Comparison of ENCODE assay signal across 30 cellular contexts in genomic region chr11:88689548-88690240, GRCh38.
DNase-seq lines count a peak whose midpoint lies in the region; ATAC-seq and TF ChIP-seq lines count a peak whose summit lies in the region.
"Had no signal": no experiment of that assay in that cellular context is flagged by ENCODE, and none has a peak within 500 bp of the region (broad histone marks: within the 10 kb centered on the region; RNA-seq: fewer than 3 reads in every experiment).

No MANE protein-coding gene starts in this region.

- DNase-seq in stimulated activated CD4-positive, alpha-beta T cell treated with anti-CD3 and anti-CD28 coated beads, Interleukin-2, amount 100 ng/mL, for 4 hours (ENCODE audit: low read depth) = peak; percentile 5
- no peak for DNase-seq in stimulated activated CD4-positive, alpha-beta T cell treated with anti-CD3 and anti-CD28 coated beads, Interleukin-2, amount 100 ng/mL, for 48 hours
- DNase-seq in left lobe of liver (ENCODE audit: low spot score) (no peak), transverse colon (peak; percentile 72), HuH-7 (ENCODE audit: low spot score) (no peak)
- DNase-seq: activated CD4-positive, alpha-beta T cell treated with anti-CD3 and anti-CD28 coated beads, Interleukin-2, amount 10 ng/mL, durations not matched to agents 24 days and 14 days; activated effector memory CD4-positive, alpha-beta T cell treated with anti-CD3 and anti-CD28 coated beads, Interleukin-2, amount 50 U/mL, for 16 hours; activated naive CD8-positive, alpha-beta T cell treated with anti-CD3 and anti-CD28 coated beads, Interleukin-2, amount 10 ng/mL, durations not matched to agents 7 days and 5 days; AML-193; CD8-positive, alpha-beta memory T cell; cortex of kidney; DMS 273 treated with DMSO at 0.1 percent for 48 hours; effector memory CD8-positive, alpha-beta T cell; foreskin fibroblast; H7; kidney glomerular epithelial cell; NCI-H1417; NCI-H2029; NCI-H524 treated with DMSO at 0.1 percent for 48 hours; SHP77 treated with DMSO at 0.1 percent for 48 hours had no signal

- no peak overlapping the region for H3K4me3 ChIP-seq in transverse colon
- H3K4me3 ChIP-seq: ascending aorta, lung, neural progenitor cell, smooth muscle cell, thyroid gland, vagina had no signal

- TF ChIP-seq CTCF in VCaP (conservative IDR thresholded peaks at IDR 0.05) (no peak), transverse colon (IDR thresholded peaks at IDR 0.05) (no peak)

- no peak for TF ChIP-seq EP300 in transverse colon (IDR thresholded peaks at IDR 0.05; ENCODE audit: low read depth)

- peak; percentile 49 for ATAC-seq in left lobe of liver
- no peak for ATAC-seq in activated T-helper 17 cell treated with anti-CD3 and anti-CD28 coated beads, Interleukin-2, amount 50 U/mL, for 72 hours (replicated peaks)
- ATAC-seq in HG03108 (IDR thresholded peaks at IDR 0.05; ENCODE audit: unreplicated experiment) = no peak
- ATAC-seq: effector memory CD8-positive, alpha-beta T cell had no signal

- in situ Hi-C loops in transverse colon (cut with MboI; ENCODE audit: low pct_ligation_motif_present in 1 of 4, low pct_unique_long_range_greater_than_20kb in 1 of 4, low sequenced_read_pairs in 3 of 4) = no loop called here

- no peaks in the 10 kb centered on the region for H3K9me3 ChIP-seq in transverse colon
- H3K9me3 ChIP-seq: ascending aorta, thyroid gland, vagina had no signal

- 53 to 60% methylated on average over 4 to 6 of the region's 6 CpGs for WGBS in transverse colon (ENCODE audit: low coverage in 1 of 2), 2 donors

- H3K27me3 Mint-ChIP-seq in activated T-helper 17 cell treated with anti-CD3 and anti-CD28 coated beads, Interleukin-2, amount 50 U/mL, for 72 hours = peaks cover 7% of the 10 kb centered on the region
- H3K27me3 Mint-ChIP-seq: activated CD4-positive, alpha-beta T cell treated with anti-CD3 and anti-CD28 coated beads, Interleukin-2, amount 10 ng/mL, durations not matched to agents 24 days and 14 days; activated naive CD8-positive, alpha-beta T cell treated with anti-CD3 and anti-CD28 coated beads, Interleukin-2, amount 10 ng/mL, durations not matched to agents 7 days and 5 days; effector memory CD8-positive, alpha-beta T cell had no signal

- no peak for TF ChIP-seq POLR2A in transverse colon (IDR thresholded peaks at IDR 0.05)

- H3K9me3 Mint-ChIP-seq in activated T-helper 17 cell treated with anti-CD3 and anti-CD28 coated beads, Interleukin-2, amount 50 U/mL, for 72 hours = no peaks in the 10 kb centered on the region
- H3K9me3 Mint-ChIP-seq: activated CD4-positive, alpha-beta T cell treated with anti-CD3 and anti-CD28 coated beads, Interleukin-2, amount 10 ng/mL, durations not matched to agents 24 days and 14 days had no signal

- intact Hi-C loops in transverse colon (cut with DNase I; ENCODE audit: low total_unique reads) = no loop called here

- H3K4me1 ChIP-seq in transverse colon = peaks cover 0 to 18% (median 10%) of the 10 kb centered on the region in 4 donors
- H3K4me1 ChIP-seq: ascending aorta, neural progenitor cell, thyroid gland, vagina had no signal

- H3K27ac ChIP-seq in VCaP (peak overlapping the region; percentile 78), transverse colon (peak overlapping the region; percentile 6 to 76 (median 62))
- H3K27ac ChIP-seq: ascending aorta, KMS-11, neural progenitor cell, thyroid gland, vagina had no signal

- H3K36me3 ChIP-seq in transverse colon = no peaks in the 10 kb centered on the region
- H3K36me3 ChIP-seq: ascending aorta, neural progenitor cell, thyroid gland, vagina had no signal

- no peak overlapping the region for H3K27ac Mint-ChIP-seq in activated T-helper 17 cell treated with anti-CD3 and anti-CD28 coated beads, Interleukin-2, amount 50 U/mL, for 72 hours
- H3K27ac Mint-ChIP-seq: activated CD4-positive, alpha-beta T cell treated with anti-CD3 and anti-CD28 coated beads, Interleukin-2, amount 10 ng/mL, durations not matched to agents 24 days and 14 days; activated naive CD8-positive, alpha-beta T cell treated with anti-CD3 and anti-CD28 coated beads, Interleukin-2, amount 10 ng/mL, durations not matched to agents 7 days and 5 days; CD8-positive, alpha-beta memory T cell; effector memory CD8-positive, alpha-beta T cell; neural progenitor cell had no signal

- no peaks in the 10 kb centered on the region for H3K4me1 Mint-ChIP-seq in activated T-helper 17 cell treated with anti-CD3 and anti-CD28 coated beads, Interleukin-2, amount 50 U/mL, for 72 hours
- H3K4me1 Mint-ChIP-seq: activated CD4-positive, alpha-beta T cell treated with anti-CD3 and anti-CD28 coated beads, Interleukin-2, amount 10 ng/mL, durations not matched to agents 24 days and 14 days; activated naive CD8-positive, alpha-beta T cell treated with anti-CD3 and anti-CD28 coated beads, Interleukin-2, amount 10 ng/mL, durations not matched to agents 7 days and 5 days; CD8-positive, alpha-beta memory T cell; neural progenitor cell had no signal

- no peaks in the 10 kb centered on the region for H3K36me3 Mint-ChIP-seq in activated T-helper 17 cell treated with anti-CD3 and anti-CD28 coated beads, Interleukin-2, amount 50 U/mL, for 72 hours (ENCODE audit: low read depth)
- H3K36me3 Mint-ChIP-seq: activated naive CD8-positive, alpha-beta T cell treated with anti-CD3 and anti-CD28 coated beads, Interleukin-2, amount 10 ng/mL, durations not matched to agents 7 days and 5 days; CD8-positive, alpha-beta memory T cell; neural progenitor cell had no signal

- H3K27me3 ChIP-seq in transverse colon = no peaks in the 10 kb centered on the region
- H3K27me3 ChIP-seq: ascending aorta, neural progenitor cell, thyroid gland, vagina had no signal

- no peak overlapping the region for H3K4me3 Mint-ChIP-seq in activated T-helper 17 cell treated with anti-CD3 and anti-CD28 coated beads, Interleukin-2, amount 50 U/mL, for 72 hours
- H3K4me3 Mint-ChIP-seq: activated CD4-positive, alpha-beta T cell treated with anti-CD3 and anti-CD28 coated beads, Interleukin-2, amount 10 ng/mL, durations not matched to agents 24 days and 14 days; activated naive CD8-positive, alpha-beta T cell treated with anti-CD3 and anti-CD28 coated beads, Interleukin-2, amount 10 ng/mL, durations not matched to agents 7 days and 5 days; CD8-positive, alpha-beta memory T cell; effector memory CD8-positive, alpha-beta T cell; neural progenitor cell had no signal

Comparison
In these comparisons a context has a peak if more than half of its experiments do, and no peak if none do; other contexts are left out.
1. DNase-seq: peak in stimulated activated CD4-positive, alpha-beta T cell treated with anti-CD3 and anti-CD28 coated beads, Interleukin-2, amount 100 ng/mL, for 4 hours (single experiment) and transverse colon (single experiment); none in stimulated activated CD4-positive, alpha-beta T cell treated with anti-CD3 and anti-CD28 coated beads, Interleukin-2, amount 100 ng/mL, for 48 hours (0 of 2), left lobe of liver (single experiment) and HuH-7 (single experiment).